ENCODE assay signal across 1 cellular context in the genomic region with DNA sequence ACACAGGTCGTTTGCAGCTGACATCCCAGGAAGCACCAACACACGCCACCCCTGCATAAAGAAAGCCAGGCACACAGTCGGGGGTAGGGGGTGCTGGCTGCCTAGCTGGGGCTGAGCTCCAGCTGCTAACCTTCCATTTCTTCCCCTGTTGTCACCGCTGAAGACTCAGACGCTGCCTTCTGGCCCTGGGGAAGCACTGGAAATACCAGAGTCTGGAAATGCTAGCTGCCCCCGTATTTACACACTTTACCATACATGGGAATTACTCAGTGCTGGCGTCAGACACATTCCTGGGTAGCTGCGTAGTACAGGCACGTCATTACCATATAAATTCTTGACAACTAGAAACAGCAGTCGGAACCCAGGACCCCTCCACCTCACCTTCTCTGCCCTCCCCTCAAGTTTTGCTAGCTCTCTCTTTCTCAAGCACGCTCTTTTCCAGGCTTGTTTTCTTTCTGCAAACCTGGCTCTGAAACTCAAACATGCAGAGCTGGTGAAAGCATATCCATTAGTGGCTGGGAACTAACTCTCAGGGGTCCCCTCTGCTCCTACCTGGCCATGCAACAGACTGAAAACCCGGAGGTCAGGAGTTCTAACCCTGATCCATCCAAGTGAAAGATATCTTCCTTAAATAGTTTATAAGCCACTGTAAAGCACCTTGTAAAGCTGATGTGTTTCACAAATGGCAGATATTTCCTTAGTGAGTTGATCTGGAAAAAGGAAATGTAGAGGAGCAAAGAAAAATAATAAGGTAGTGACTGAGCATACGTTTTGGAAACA.
TF ChIP-seq lines count a peak whose summit lies in the region.

No MANE protein-coding gene starts in this region.

TF ChIP-seq in HEK293, 187 proteins besides CTCF, POLR2A, EP300 and RAD21 (continued from another document and continues in another):
- TF ChIP-seq, protein P1, sequence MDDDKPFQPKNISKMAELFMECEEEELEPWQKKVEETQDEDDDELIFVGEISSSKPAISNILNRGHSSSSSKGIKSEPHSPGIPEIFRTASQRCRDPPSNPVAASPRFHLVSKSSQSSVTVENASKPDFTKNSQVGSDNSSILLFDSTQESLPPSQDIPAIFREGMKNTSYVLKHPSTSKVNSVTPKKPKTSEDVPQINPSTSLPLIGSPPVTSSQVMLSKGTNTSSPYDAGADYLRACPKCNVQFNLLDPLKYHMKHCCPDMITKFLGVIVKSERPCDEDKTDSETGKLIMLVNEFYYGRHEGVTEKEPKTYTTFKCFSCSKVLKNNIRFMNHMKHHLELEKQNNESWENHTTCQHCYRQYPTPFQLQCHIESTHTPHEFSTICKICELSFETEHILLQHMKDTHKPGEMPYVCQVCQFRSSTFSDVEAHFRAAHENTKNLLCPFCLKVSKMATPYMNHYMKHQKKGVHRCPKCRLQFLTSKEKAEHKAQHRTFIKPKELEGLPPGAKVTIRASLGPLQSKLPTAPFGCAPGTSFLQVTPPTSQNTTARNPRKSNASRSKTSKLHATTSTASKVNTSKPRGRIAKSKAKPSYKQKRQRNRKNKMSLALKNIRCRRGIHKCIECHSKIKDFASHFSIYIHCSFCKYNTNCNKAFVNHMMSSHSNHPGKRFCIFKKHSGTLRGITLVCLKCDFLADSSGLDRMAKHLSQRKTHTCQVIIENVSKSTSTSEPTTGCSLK (tag by site-specific recombination; IDR thresholded peaks at IDR 0.05), result no peak
- TF ChIP-seq HOXA7 (CRISPR knock-in tag; IDR thresholded peaks at IDR 0.05; ENCODE audit: borderline replicate concordance) (no peak), ZNF558 (tag by site-specific recombination; IDR thresholded peaks at IDR 0.05) (peak; percentile 28; the same call in 1 of the 2 replicates), ZFP41 (tag by site-specific recombination; IDR thresholded peaks at IDR 0.05; ENCODE audit: borderline replicate concordance) (no peak), ZNF701 (tag by site-specific recombination; IDR thresholded peaks at IDR 0.05) (no peak), ZNF248 (tag by site-specific recombination; IDR thresholded peaks at IDR 0.05) (no peak), ZBTB1 (tag by site-specific recombination; IDR thresholded peaks at IDR 0.05) (no peak), ZNF394 (tag by site-specific recombination; IDR thresholded peaks at IDR 0.05; ENCODE audit: borderline replicate concordance) (no peak), ZIC2 (tag by site-specific recombination; IDR thresholded peaks at IDR 0.05) (peak; percentile 84), OVOL3 (tag by site-specific recombination; IDR thresholded peaks at IDR 0.05) (no peak), ZNF629 (tag by site-specific recombination; IDR thresholded peaks at IDR 0.05) (peak; percentile 99), ZNF302 (tag by site-specific recombination; IDR thresholded peaks at IDR 0.05; ENCODE audit: low read depth) (no peak), ZNF76 (tag by site-specific recombination; IDR thresholded peaks at IDR 0.05; ENCODE audit: borderline replicate concordance, low read depth) (0 out of 2 replicates have a peak, but pooled peaks have one; percentile 13), ZNF433 (tag by site-specific recombination; IDR thresholded peaks at IDR 0.05; ENCODE audit: low read depth) (no peak), ZNF146 (tag by site-specific recombination; IDR thresholded peaks at IDR 0.05) (no peak), ZBTB21 (tag by site-specific recombination; IDR thresholded peaks at IDR 0.05) (peak; percentile 98), KLF10 (tag by site-specific recombination; IDR thresholded peaks at IDR 0.05) (peak; percentile 88), ZNF112 (tag by site-specific recombination; IDR thresholded peaks at IDR 0.05) (no peak), ZNF473 (tag by site-specific recombination; IDR thresholded peaks at IDR 0.05) (no peak), ZBTB20 (tag by site-specific recombination; IDR thresholded peaks at IDR 0.05) (peak; percentile 95), ZNF114 (tag by site-specific recombination; IDR thresholded peaks at IDR 0.05) (no peak), ZNF335 (tag by site-specific recombination; conservative IDR thresholded peaks at IDR 0.05) (peak; percentile 53), ZNF660 (tag by site-specific recombination; IDR thresholded peaks at IDR 0.05) (peak; percentile 88; the same call in 1 of the 2 replicates), ZNF677 (tag by site-specific recombination; IDR thresholded peaks at IDR 0.05) (no peak), ZBTB17 (tag by site-specific recombination; IDR thresholded peaks at IDR 0.05) (peak; percentile 58; the same call in 1 of the 2 replicates), ZNF596 (tag by site-specific recombination; IDR thresholded peaks at IDR 0.05) (no peak), ZNF157 (tag by site-specific recombination; IDR thresholded peaks at IDR 0.05) (no peak), ZNF2 (tag by site-specific recombination; IDR thresholded peaks at IDR 0.05) (peak; percentile 54; the same call in 1 of the 2 replicates)
- TF ChIP-seq, protein P2, sequence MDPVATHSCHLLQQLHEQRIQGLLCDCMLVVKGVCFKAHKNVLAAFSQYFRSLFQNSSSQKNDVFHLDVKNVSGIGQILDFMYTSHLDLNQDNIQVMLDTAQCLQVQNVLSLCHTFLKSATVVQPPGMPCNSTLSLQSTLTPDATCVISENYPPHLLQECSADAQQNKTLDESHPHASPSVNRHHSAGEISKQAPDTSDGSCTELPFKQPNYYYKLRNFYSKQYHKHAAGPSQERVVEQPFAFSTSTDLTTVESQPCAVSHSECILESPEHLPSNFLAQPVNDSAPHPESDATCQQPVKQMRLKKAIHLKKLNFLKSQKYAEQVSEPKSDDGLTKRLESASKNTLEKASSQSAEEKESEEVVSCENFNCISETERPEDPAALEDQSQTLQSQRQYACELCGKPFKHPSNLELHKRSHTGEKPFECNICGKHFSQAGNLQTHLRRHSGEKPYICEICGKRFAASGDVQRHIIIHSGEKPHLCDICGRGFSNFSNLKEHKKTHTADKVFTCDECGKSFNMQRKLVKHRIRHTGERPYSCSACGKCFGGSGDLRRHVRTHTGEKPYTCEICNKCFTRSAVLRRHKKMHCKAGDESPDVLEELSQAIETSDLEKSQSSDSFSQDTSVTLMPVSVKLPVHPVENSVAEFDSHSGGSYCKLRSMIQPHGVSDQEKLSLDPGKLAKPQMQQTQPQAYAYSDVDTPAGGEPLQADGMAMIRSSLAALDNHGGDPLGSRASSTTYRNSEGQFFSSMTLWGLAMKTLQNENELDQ (tag by site-specific recombination; IDR thresholded peaks at IDR 0.05; ENCODE audit: low read depth), result no peak
- TF ChIP-seq, protein P3, sequence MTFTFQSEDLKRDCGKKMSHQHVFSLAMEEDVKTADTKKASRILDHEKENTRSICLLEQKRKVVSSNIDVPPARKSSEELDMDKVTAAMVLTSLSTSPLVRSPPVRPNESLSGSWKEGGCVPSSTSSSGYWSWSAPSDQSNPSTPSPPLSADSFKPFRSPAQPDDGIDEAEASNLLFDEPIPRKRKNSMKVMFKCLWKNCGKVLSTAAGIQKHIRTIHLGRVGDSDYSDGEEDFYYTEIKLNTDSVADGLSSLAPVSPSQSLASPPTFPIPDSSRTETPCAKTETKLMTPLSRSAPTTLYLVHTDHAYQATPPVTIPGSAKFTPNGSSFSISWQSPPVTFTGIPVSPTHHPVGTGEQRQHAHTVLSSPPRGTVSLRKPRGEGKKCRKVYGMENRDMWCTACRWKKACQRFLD (tag by site-specific recombination; IDR thresholded peaks at IDR 0.05), result no peak
- TF ChIP-seq, protein P4, sequence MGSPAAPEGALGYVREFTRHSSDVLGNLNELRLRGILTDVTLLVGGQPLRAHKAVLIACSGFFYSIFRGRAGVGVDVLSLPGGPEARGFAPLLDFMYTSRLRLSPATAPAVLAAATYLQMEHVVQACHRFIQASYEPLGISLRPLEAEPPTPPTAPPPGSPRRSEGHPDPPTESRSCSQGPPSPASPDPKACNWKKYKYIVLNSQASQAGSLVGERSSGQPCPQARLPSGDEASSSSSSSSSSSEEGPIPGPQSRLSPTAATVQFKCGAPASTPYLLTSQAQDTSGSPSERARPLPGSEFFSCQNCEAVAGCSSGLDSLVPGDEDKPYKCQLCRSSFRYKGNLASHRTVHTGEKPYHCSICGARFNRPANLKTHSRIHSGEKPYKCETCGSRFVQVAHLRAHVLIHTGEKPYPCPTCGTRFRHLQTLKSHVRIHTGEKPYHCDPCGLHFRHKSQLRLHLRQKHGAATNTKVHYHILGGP (tag by site-specific recombination; IDR thresholded peaks at IDR 0.05), result no peak
- TF ChIP-seq, protein P5, sequence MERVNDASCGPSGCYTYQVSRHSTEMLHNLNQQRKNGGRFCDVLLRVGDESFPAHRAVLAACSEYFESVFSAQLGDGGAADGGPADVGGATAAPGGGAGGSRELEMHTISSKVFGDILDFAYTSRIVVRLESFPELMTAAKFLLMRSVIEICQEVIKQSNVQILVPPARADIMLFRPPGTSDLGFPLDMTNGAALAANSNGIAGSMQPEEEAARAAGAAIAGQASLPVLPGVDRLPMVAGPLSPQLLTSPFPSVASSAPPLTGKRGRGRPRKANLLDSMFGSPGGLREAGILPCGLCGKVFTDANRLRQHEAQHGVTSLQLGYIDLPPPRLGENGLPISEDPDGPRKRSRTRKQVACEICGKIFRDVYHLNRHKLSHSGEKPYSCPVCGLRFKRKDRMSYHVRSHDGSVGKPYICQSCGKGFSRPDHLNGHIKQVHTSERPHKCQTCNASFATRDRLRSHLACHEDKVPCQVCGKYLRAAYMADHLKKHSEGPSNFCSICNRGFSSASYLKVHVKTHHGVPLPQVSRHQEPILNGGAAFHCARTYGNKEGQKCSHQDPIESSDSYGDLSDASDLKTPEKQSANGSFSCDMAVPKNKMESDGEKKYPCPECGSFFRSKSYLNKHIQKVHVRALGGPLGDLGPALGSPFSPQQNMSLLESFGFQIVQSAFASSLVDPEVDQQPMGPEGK (tag by site-specific recombination; IDR thresholded peaks at IDR 0.05), result peak; percentile 92
- TF ChIP-seq, protein P6, sequence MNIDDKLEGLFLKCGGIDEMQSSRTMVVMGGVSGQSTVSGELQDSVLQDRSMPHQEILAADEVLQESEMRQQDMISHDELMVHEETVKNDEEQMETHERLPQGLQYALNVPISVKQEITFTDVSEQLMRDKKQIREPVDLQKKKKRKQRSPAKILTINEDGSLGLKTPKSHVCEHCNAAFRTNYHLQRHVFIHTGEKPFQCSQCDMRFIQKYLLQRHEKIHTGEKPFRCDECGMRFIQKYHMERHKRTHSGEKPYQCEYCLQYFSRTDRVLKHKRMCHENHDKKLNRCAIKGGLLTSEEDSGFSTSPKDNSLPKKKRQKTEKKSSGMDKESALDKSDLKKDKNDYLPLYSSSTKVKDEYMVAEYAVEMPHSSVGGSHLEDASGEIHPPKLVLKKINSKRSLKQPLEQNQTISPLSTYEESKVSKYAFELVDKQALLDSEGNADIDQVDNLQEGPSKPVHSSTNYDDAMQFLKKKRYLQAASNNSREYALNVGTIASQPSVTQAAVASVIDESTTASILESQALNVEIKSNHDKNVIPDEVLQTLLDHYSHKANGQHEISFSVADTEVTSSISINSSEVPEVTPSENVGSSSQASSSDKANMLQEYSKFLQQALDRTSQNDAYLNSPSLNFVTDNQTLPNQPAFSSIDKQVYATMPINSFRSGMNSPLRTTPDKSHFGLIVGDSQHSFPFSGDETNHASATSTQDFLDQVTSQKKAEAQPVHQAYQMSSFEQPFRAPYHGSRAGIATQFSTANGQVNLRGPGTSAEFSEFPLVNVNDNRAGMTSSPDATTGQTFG (tag by site-specific recombination; IDR thresholded peaks at IDR 0.05; ENCODE audit: borderline replicate concordance), result no peak
- TF ChIP-seq, protein P7, sequence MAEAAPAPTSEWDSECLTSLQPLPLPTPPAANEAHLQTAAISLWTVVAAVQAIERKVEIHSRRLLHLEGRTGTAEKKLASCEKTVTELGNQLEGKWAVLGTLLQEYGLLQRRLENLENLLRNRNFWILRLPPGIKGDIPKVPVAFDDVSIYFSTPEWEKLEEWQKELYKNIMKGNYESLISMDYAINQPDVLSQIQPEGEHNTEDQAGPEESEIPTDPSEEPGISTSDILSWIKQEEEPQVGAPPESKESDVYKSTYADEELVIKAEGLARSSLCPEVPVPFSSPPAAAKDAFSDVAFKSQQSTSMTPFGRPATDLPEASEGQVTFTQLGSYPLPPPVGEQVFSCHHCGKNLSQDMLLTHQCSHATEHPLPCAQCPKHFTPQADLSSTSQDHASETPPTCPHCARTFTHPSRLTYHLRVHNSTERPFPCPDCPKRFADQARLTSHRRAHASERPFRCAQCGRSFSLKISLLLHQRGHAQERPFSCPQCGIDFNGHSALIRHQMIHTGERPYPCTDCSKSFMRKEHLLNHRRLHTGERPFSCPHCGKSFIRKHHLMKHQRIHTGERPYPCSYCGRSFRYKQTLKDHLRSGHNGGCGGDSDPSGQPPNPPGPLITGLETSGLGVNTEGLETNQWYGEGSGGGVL (tag by site-specific recombination; IDR thresholded peaks at IDR 0.05), result peak; percentile 70; the same call in 1 of the 2 replicates
- TF ChIP-seq, protein P8, sequence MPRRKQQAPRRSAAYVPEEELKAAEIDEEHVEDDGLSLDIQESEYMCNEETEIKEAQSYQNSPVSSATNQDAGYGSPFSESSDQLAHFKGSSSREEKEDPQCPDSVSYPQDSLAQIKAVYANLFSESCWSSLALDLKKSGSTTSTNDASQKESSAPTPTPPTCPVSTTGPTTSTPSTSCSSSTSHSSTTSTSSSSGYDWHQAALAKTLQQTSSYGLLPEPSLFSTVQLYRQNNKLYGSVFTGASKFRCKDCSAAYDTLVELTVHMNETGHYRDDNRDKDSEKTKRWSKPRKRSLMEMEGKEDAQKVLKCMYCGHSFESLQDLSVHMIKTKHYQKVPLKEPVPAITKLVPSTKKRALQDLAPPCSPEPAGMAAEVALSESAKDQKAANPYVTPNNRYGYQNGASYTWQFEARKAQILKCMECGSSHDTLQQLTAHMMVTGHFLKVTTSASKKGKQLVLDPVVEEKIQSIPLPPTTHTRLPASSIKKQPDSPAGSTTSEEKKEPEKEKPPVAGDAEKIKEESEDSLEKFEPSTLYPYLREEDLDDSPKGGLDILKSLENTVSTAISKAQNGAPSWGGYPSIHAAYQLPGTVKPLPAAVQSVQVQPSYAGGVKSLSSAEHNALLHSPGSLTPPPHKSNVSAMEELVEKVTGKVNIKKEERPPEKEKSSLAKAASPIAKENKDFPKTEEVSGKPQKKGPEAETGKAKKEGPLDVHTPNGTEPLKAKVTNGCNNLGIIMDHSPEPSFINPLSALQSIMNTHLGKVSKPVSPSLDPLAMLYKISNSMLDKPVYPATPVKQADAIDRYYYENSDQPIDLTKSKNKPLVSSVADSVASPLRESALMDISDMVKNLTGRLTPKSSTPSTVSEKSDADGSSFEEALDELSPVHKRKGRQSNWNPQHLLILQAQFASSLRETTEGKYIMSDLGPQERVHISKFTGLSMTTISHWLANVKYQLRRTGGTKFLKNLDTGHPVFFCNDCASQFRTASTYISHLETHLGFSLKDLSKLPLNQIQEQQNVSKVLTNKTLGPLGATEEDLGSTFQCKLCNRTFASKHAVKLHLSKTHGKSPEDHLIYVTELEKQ (tag by site-specific recombination; IDR thresholded peaks at IDR 0.05; ENCODE audit: borderline replicate concordance), result no peak
